In genomic region chr17:75250009-75250471, GRCh38 we compare ENCODE assay signal across 1 cellular context.
TF ChIP-seq lines count a peak whose summit lies in the region.

No MANE protein-coding gene starts in this region.

TF ChIP-seq in K562, 482 proteins besides CTCF, POLR2A, EP300 and RAD21:
- TF ChIP-seq DDX20 (tag; IDR thresholded peaks at IDR 0.05; ENCODE audit: low read depth) (no peak), FOS (IDR thresholded peaks at IDR 0.05; ENCODE audit: extremely low read depth, insufficient read length) (no peak), PBX2 (CRISPR knock-in tag; IDR thresholded peaks at IDR 0.05; ENCODE audit: low read depth) (no peak), PBX2 (tag; conservative IDR thresholded peaks at IDR 0.05; ENCODE audit: low read depth) (no peak), EGR1 (conservative IDR thresholded peaks at IDR 0.05) (peak; percentile 35; the same call in 1 of the 2 replicates), ZNF436 (CRISPR knock-in tag; IDR thresholded peaks at IDR 0.05) (no peak), TAF1 (IDR thresholded peaks at IDR 0.05; ENCODE audit: control insufficient read depth, extremely low read depth, insufficient read depth, low read length, severe bottlenecking) (no peak), TGIF2 (CRISPR knock-in tag; IDR thresholded peaks at IDR 0.05) (no peak), ZNF184 (CRISPR knock-in tag; IDR thresholded peaks at IDR 0.05) (no peak)
